ENCODE assay signal across 19 cellular contexts in genomic region chr12:89453121-89453520, GRCh38.
DNase-seq lines count a peak whose midpoint lies in the region; ATAC-seq, FAIRE-seq and TF ChIP-seq lines count a peak whose summit lies in the region.
"Had no signal": no experiment of that assay in that cellular context is flagged by ENCODE, and none has a peak within 500 bp of the region (broad histone marks: within the 10 kb centered on the region; RNA-seq: fewer than 3 reads in every experiment).

No MANE protein-coding gene starts in this region.

- H3K4me3 ChIP-seq in H1 (ENCODE audit: extremely low read depth in 1 of 4, insufficient read depth in 2 of 4, low read depth in 3 of 4, low read length in 4 of 4) (no peak overlapping the region), mesenchymal stem cell (ENCODE audit: insufficient read depth in 1 of 2, low read depth in 1 of 2, low read length in 2 of 2) (peak overlapping the region in 1 of 2 experiments; percentile 5), subcutaneous abdominal adipose tissue (ENCODE audit: low read depth in 1 of 5, low read length in 5 of 5) (peak overlapping the region in 2 of 5 donors; percentile 38 to 48)

- H3K36me3 Mint-ChIP-seq in activated naive CD8-positive, alpha-beta T cell treated with anti-CD3 and anti-CD28 coated beads, Interleukin-2, amount 50 U/mL, for 24 hours (ENCODE audit: low read depth): peaks cover 6% of the 10 kb centered on the region
- H3K36me3 Mint-ChIP-seq in activated CD8-positive, alpha-beta memory T cell treated with anti-CD3 and anti-CD28 coated beads, Interleukin-2, amount 10 ng/mL, durations not matched to agents 7 days and 5 days: peaks cover 38% of the 10 kb centered on the region

- H2AFZ ChIP-seq in H1 (ENCODE audit: low read length) (no peak overlapping the region), mesenchymal stem cell (ENCODE audit: low read depth, low read length) (no peak overlapping the region)

- H4K5ac ChIP-seq in H1 (ENCODE audit: insufficient read length, low read depth, low read length): no peak overlapping the region

- H3K4ac ChIP-seq in H1 (replicated peaks; ENCODE audit: insufficient read length, low read depth, low read length) (no peak overlapping the region), mesenchymal stem cell (ENCODE audit: low read depth in 1 of 2, low read length in 2 of 2) (no peak overlapping the region)

- no peak for TF ChIP-seq CTCF in H1 (IDR thresholded peaks at IDR 0.05; ENCODE audit: control extremely low read depth in 1 of 3, insufficient read depth in 1 of 3, low read depth in 1 of 3, low read length in 3 of 3)

- no peaks in the 10 kb centered on the region for H4K20me1 ChIP-seq in H1 (replicated peaks in 1 of 2; ENCODE audit: control insufficient read depth in 1 of 2, insufficient read depth in 2 of 2, low read length in 2 of 2)

- intact Hi-C loops in posterior vena cava (cut with DNase I): loop anchor here (5.0 to 10.0 kb wide), 2 partner anchors 98 to 101 kb away; partner anchors contain the start of gene DUSP6 (in 2 of the 2)

- H3K79me1 ChIP-seq in H1 (ENCODE audit: low read depth, low read length) (no peaks in the 10 kb centered on the region), mesenchymal stem cell (replicated peaks; ENCODE audit: low read length, poor library complexity, severe bottlenecking) (peaks cover 4% of the 10 kb centered on the region)

- no peaks in the 10 kb centered on the region for H3K27me3 ChIP-seq in H1 (replicated peaks in 1 of 4; ENCODE audit: control insufficient read depth in 3 of 4, extremely low read depth in 1 of 4, insufficient read depth in 3 of 4, low read length in 3 of 4)
- H3K27me3 ChIP-seq in mesenchymal stem cell (ENCODE audit: control insufficient read depth in 1 of 2, insufficient read depth in 1 of 2, low read length in 2 of 2): no peaks in the 10 kb centered on the region
- no peaks in the 10 kb centered on the region for H3K27me3 ChIP-seq in subcutaneous abdominal adipose tissue (ENCODE audit: control insufficient read depth in 5 of 5, insufficient read depth in 4 of 5, low read length in 5 of 5)
- H3K27me3 ChIP-seq: BE2C had no signal

- peaks cover 9% of the 10 kb centered on the region for H3K4me1 Mint-ChIP-seq in activated naive CD8-positive, alpha-beta T cell treated with anti-CD3 and anti-CD28 coated beads, Interleukin-2, amount 50 U/mL, for 24 hours
- H3K4me1 Mint-ChIP-seq in activated CD8-positive, alpha-beta memory T cell treated with anti-CD3 and anti-CD28 coated beads, Interleukin-2, amount 10 ng/mL, durations not matched to agents 7 days and 5 days: peaks cover 31% of the 10 kb centered on the region

- H3K56ac ChIP-seq in H1 (replicated peaks; ENCODE audit: insufficient read length, low read depth, low read length): no peak overlapping the region

- H3K36me3 ChIP-seq in H1 (ENCODE audit: control insufficient read depth in 2 of 4, insufficient read depth in 4 of 4, low read length in 3 of 4) (no peaks in the 10 kb centered on the region), mesenchymal stem cell (ENCODE audit: control insufficient read depth in 1 of 2, insufficient read depth in 2 of 2, low read depth in 1 of 2, low read length in 2 of 2) (peaks cover 0 to 4% of the 10 kb centered on the region in 2 experiments), subcutaneous abdominal adipose tissue (ENCODE audit: control insufficient read depth in 5 of 5, insufficient read depth in 5 of 5, low read length in 5 of 5) (no peaks in the 10 kb centered on the region)
- H3K36me3 ChIP-seq: BE2C had no signal

- H3K23me2 ChIP-seq in H1 (ENCODE audit: low read depth, low read length): no peaks in the 10 kb centered on the region

- no peak overlapping the region for H2BK20ac ChIP-seq in H1 (ENCODE audit: low read length)

- H3K4me1 ChIP-seq in H1 (replicated peaks in 1 of 4; ENCODE audit: control insufficient read depth in 3 of 4, insufficient read depth in 4 of 4, low read length in 3 of 4) (peaks cover 0 to 10% (median 6%) of the 10 kb centered on the region in 4 experiments; a peak in 3 of 7 replicates), mesenchymal stem cell (ENCODE audit: control insufficient read depth, insufficient read depth, low read depth, low read length) (peaks cover 7% of the 10 kb centered on the region), subcutaneous abdominal adipose tissue (ENCODE audit: control insufficient read depth in 5 of 5, insufficient read depth in 5 of 5, low read length in 5 of 5) (peaks cover 5 to 32% (median 30%) of the 10 kb centered on the region in 5 donors)

- H3K27me3 Mint-ChIP-seq in activated naive CD8-positive, alpha-beta T cell treated with anti-CD3 and anti-CD28 coated beads, Interleukin-2, amount 50 U/mL, for 24 hours: no peaks in the 10 kb centered on the region
- no peaks in the 10 kb centered on the region for H3K27me3 Mint-ChIP-seq in activated CD8-positive, alpha-beta memory T cell treated with anti-CD3 and anti-CD28 coated beads, Interleukin-2, amount 10 ng/mL, durations not matched to agents 7 days and 5 days
- H3K27me3 Mint-ChIP-seq: activated CD4-positive, alpha-beta memory T cell treated with anti-CD3 and anti-CD28 coated beads for 36 hours; natural killer cell treated with Interleukin-12 subunit alpha and Interleukin-12 subunit beta and Interleukin-15 and Interleukin-18, amount 100 ng/mL, for 72 hours; stimulated activated naive CD8-positive, alpha-beta T cell treated with anti-CD3 and anti-CD28 coated beads, Interleukin-15, Interleukin-2, amounts not matched to agents 100 ng/mL and 50 ng/mL, for 24 hours had no signal

- H3K9me3 ChIP-seq in H1 (ENCODE audit: insufficient read depth in 2 of 2, low read depth in 1 of 2, low read length in 1 of 2) (no peaks in the 10 kb centered on the region), mesenchymal stem cell (ENCODE audit: control insufficient read depth, low read length) (no peaks in the 10 kb centered on the region), subcutaneous abdominal adipose tissue (ENCODE audit: control insufficient read depth in 5 of 5, low read length in 5 of 5) (no peaks in the 10 kb centered on the region)
- H3K9me3 ChIP-seq: BE2C had no signal

- H3K14ac ChIP-seq in H1 (ENCODE audit: insufficient read length) (no peak overlapping the region), mesenchymal stem cell (ENCODE audit: low read length in 2 of 2) (no peak overlapping the region)

- H3K79me2 ChIP-seq in H1 (ENCODE audit: control insufficient read depth in 1 of 2, insufficient read depth in 2 of 2, low read length in 2 of 2): no peaks in the 10 kb centered on the region

- FAIRE-seq in H1 (lab: Jason Lieb, UNC): no peak

- no peak for ATAC-seq in activated naive CD8-positive, alpha-beta T cell treated with anti-CD3 and anti-CD28 coated beads, Interleukin-2, amount 50 U/mL, for 24 hours
- no peak for ATAC-seq in HG03175 (IDR thresholded peaks at IDR 0.05; ENCODE audit: unreplicated experiment)
- ATAC-seq in activated CD8-positive, alpha-beta memory T cell treated with anti-CD3 and anti-CD28 coated beads, Interleukin-2, amount 10 ng/mL, durations not matched to agents 7 days and 5 days: no peak
- ATAC-seq: activated naive CD4-positive, alpha-beta T cell treated with anti-CD3 and anti-CD28 coated beads, Interleukin-2, amount 50 U/mL, for 72 hours; natural killer cell treated with Interleukin-12 subunit alpha and Interleukin-12 subunit beta and Interleukin-15 and Interleukin-18, amount 100 ng/mL, for 72 hours had no signal

- H2BK15ac ChIP-seq in H1 (ENCODE audit: low read length) (no peak overlapping the region), mesenchymal stem cell (ENCODE audit: low read depth, poor library complexity, severe bottlenecking) (no peak overlapping the region)

- H3K18ac ChIP-seq in H1 (ENCODE audit: extremely low read depth, low read length) (no peak overlapping the region), mesenchymal stem cell (ENCODE audit: low read depth in 1 of 2, low read length in 2 of 2) (no peak overlapping the region)

- H4K8ac ChIP-seq in H1 (ENCODE audit: extremely low read depth, insufficient read depth, low read length) (no peak overlapping the region), mesenchymal stem cell (ENCODE audit: low read length) (no peak overlapping the region)

- H2AK5ac ChIP-seq in H1 (ENCODE audit: low read depth, low read length) (no peak overlapping the region), mesenchymal stem cell (ENCODE audit: low read length, severe bottlenecking) (no peak overlapping the region)

- CTCF ChIA-PET in HEK293T (lab: Yijun Ruan, JAX): no interaction called here
- CTCF ChIA-PET in H1 (lab: Charles Lee; ENCODE audit: partially characterized antibody): interaction anchor here (0.6 kb wide), 3 partner anchors 18 to 431 kb away, joined by 3 read pairs; no protein-coding TSS in a partner anchor
- CTCF ChIA-PET in activated CD8-positive, alpha-beta memory T cell treated with anti-CD3 and anti-CD28 coated beads, Interleukin-2, amount 10 ng/mL, durations not matched to agents 7 days and 5 days (lab: Charles Lee): no interaction called here

- H4K91ac ChIP-seq in H1 (replicated peaks; ENCODE audit: insufficient read length, low read length): no peak overlapping the region
- no peak overlapping the region for H4K91ac ChIP-seq in mesenchymal stem cell (ENCODE audit: low read length)

- POLR2A ChIA-PET in HEK293T (lab: Yijun Ruan, JAX) (no interaction called here), H1 (lab: Charles Lee; ENCODE audit: partially characterized antibody) (interaction anchor here (4.5 kb wide), 1 partner anchor 101 kb away, joined by 41 read pairs; the partner anchor contains the start of gene DUSP6)

- no peaks in the 10 kb centered on the region for H3K9me3 Mint-ChIP-seq in activated naive CD8-positive, alpha-beta T cell treated with anti-CD3 and anti-CD28 coated beads, Interleukin-2, amount 50 U/mL, for 24 hours
- H3K9me3 Mint-ChIP-seq in activated CD8-positive, alpha-beta memory T cell treated with anti-CD3 and anti-CD28 coated beads, Interleukin-2, amount 10 ng/mL, durations not matched to agents 7 days and 5 days (ENCODE audit: low read depth): no peaks in the 10 kb centered on the region
- H3K9me3 Mint-ChIP-seq: activated CD4-positive, alpha-beta memory T cell treated with anti-CD3 and anti-CD28 coated beads for 36 hours; activated naive CD4-positive, alpha-beta T cell treated with anti-CD3 and anti-CD28 coated beads, Interleukin-2, amount 50 U/mL, for 72 hours; natural killer cell treated with Interleukin-12 subunit alpha and Interleukin-12 subunit beta and Interleukin-15 and Interleukin-18, amount 100 ng/mL, for 72 hours; stimulated activated naive CD8-positive, alpha-beta T cell treated with anti-CD3 and anti-CD28 coated beads, Interleukin-15, Interleukin-2, amounts not matched to agents 100 ng/mL and 50 ng/mL, for 24 hours; T-helper 1 cell treated with Interleukin-12 subunit alpha and Interleukin-12 subunit beta and Interleukin-4 antibody, amounts not matched to agents 30 μg/mL and 1 μg/mL, for 36 hours had no signal

- no peak for TF ChIP-seq POLR2A in H1 (IDR thresholded peaks at IDR 0.05; ENCODE audit: control extremely low read depth in 1 of 2, low read depth in 2 of 2, low read length in 2 of 2)

- no peak overlapping the region for H3K23ac ChIP-seq in H1 (ENCODE audit: insufficient read length)
- no peak overlapping the region for H3K23ac ChIP-seq in mesenchymal stem cell (ENCODE audit: low read length in 2 of 2)

- H2BK5ac ChIP-seq in H1 (ENCODE audit: low read depth, low read length): peak overlapping the region; percentile 14; the same call in 1 of the 2 replicates
- H2BK5ac ChIP-seq in mesenchymal stem cell (ENCODE audit: low read depth, low read length, poor library complexity, severe bottlenecking): no peak overlapping the region

- no peak overlapping the region for H3K4me3 Mint-ChIP-seq in activated naive CD8-positive, alpha-beta T cell treated with anti-CD3 and anti-CD28 coated beads, Interleukin-2, amount 50 U/mL, for 24 hours
- no peak overlapping the region for H3K4me3 Mint-ChIP-seq in activated CD8-positive, alpha-beta memory T cell treated with anti-CD3 and anti-CD28 coated beads, Interleukin-2, amount 10 ng/mL, durations not matched to agents 7 days and 5 days
- H3K4me3 Mint-ChIP-seq: activated CD4-positive, alpha-beta memory T cell treated with anti-CD3 and anti-CD28 coated beads for 36 hours; natural killer cell treated with Interleukin-12 subunit alpha and Interleukin-12 subunit beta and Interleukin-15 and Interleukin-18, amount 100 ng/mL, for 72 hours; stimulated activated naive CD8-positive, alpha-beta T cell treated with anti-CD3 and anti-CD28 coated beads, Interleukin-15, Interleukin-2, amounts not matched to agents 100 ng/mL and 50 ng/mL, for 24 hours; T-helper 1 cell treated with Interleukin-12 subunit alpha and Interleukin-12 subunit beta and Interleukin-4 antibody, amounts not matched to agents 30 μg/mL and 1 μg/mL, for 36 hours had no signal

- no peak for TF ChIP-seq RAD21 in H1 (IDR thresholded peaks at IDR 0.05 in 1 of 2, conservative IDR thresholded peaks at IDR 0.05 in 1 of 2; ENCODE audit: low read depth in 2 of 2, low read length in 2 of 2)

- H2BK120ac ChIP-seq in H1 (replicated peaks; ENCODE audit: low read depth, low read length): no peak overlapping the region
- H2BK120ac ChIP-seq in mesenchymal stem cell (ENCODE audit: low read depth, low read length): no peak overlapping the region

- no peak for TF ChIP-seq EP300 in H1 (IDR thresholded peaks at IDR 0.05; ENCODE audit: borderline replicate concordance in 1 of 2, low read depth in 2 of 2, low read length in 2 of 2)

- WGBS in H1 (ENCODE audit: extremely low coverage in 1 of 2, insufficient coverage in 1 of 2, insufficient read length in 1 of 2, insufficient replicate concordance in 2 of 2, low coverage in 1 of 2, low lambda C conversion rate in 2 of 2, missing lambda C conversion rate in 1 of 2), 2 experiments: 85% methylated on average over 4 of the region's 4 CpGs; no CpG with 5 or more reads in 1 of the 2 experiments
- 0% methylated on average over 1 of the region's 4 CpGs for WGBS in mesenchymal stem cell

- no peak overlapping the region for H3K27ac ChIP-seq in H1 (ENCODE audit: low read depth, low read length)
- peak overlapping the region; percentile 28 for H3K27ac ChIP-seq in mesenchymal stem cell (ENCODE audit: low read length, poor library complexity, severe bottlenecking)
- peak overlapping the region; percentile 80 for H3K27ac ChIP-seq in subcutaneous abdominal adipose tissue (ENCODE audit: low read depth, low read length)

- DNase-seq in HEK293T (ENCODE audit: extremely low spot score) (peak; percentile 20), H1 (ENCODE audit: low read depth in 1 of 2, low spot score in 2 of 2) (no peak), mesenchymal stem cell (no peak), posterior vena cava (ENCODE audit: low spot score) (no peak)
- no peak for DNase-seq in activated naive CD8-positive, alpha-beta T cell treated with anti-CD3 and anti-CD28 coated beads, Interleukin-2, amount 50 U/mL, for 24 hours
- no peak for DNase-seq in activated CD8-positive, alpha-beta memory T cell treated with anti-CD3 and anti-CD28 coated beads, Interleukin-2, amount 10 ng/mL, durations not matched to agents 7 days and 5 days
- DNase-seq: activated CD4-positive, alpha-beta memory T cell treated with anti-CD3 and anti-CD28 coated beads for 36 hours; BE2C; effector CD4-positive, alpha-beta T cell; GDM1; KG1; NCI-H2029; stimulated activated CD4-positive, alpha-beta T cell treated with anti-CD3 and anti-CD28 coated beads, Interleukin-2, amount 100 ng/mL, for 48 hours had no signal

- no peak overlapping the region for H3K9ac ChIP-seq in H1 (replicated peaks in 1 of 4; ENCODE audit: extremely low read depth in 1 of 4, low read depth in 3 of 4, low read length in 3 of 4)
- H3K9ac ChIP-seq in mesenchymal stem cell (ENCODE audit: low read length): peak overlapping the region; percentile 86
- peak overlapping the region in 2 of 5 donors; percentile 74 for H3K9ac ChIP-seq in subcutaneous abdominal adipose tissue (ENCODE audit: low read length in 5 of 5)

- no peak overlapping the region for H3K4me2 ChIP-seq in H1 (ENCODE audit: insufficient read depth in 1 of 2, low read depth in 2 of 2, low read length in 2 of 2)
- no peak overlapping the region for H3K4me2 ChIP-seq in mesenchymal stem cell (ENCODE audit: low read length, poor library complexity, severe bottlenecking)

- H3K27ac Mint-ChIP-seq in activated naive CD8-positive, alpha-beta T cell treated with anti-CD3 and anti-CD28 coated beads, Interleukin-2, amount 50 U/mL, for 24 hours: no peak overlapping the region
- no peak overlapping the region for H3K27ac Mint-ChIP-seq in activated CD8-positive, alpha-beta memory T cell treated with anti-CD3 and anti-CD28 coated beads, Interleukin-2, amount 10 ng/mL, durations not matched to agents 7 days and 5 days
- H3K27ac Mint-ChIP-seq: activated CD4-positive, alpha-beta memory T cell treated with anti-CD3 and anti-CD28 coated beads for 36 hours; natural killer cell treated with Interleukin-12 subunit alpha and Interleukin-12 subunit beta and Interleukin-15 and Interleukin-18, amount 100 ng/mL, for 72 hours; stimulated activated naive CD8-positive, alpha-beta T cell treated with anti-CD3 and anti-CD28 coated beads, Interleukin-15, Interleukin-2, amounts not matched to agents 100 ng/mL and 50 ng/mL, for 24 hours; T-helper 1 cell treated with Interleukin-12 subunit alpha and Interleukin-12 subunit beta and Interleukin-4 antibody, amounts not matched to agents 30 μg/mL and 1 μg/mL, for 36 hours had no signal

- H2BK12ac ChIP-seq in H1 (ENCODE audit: low read depth, low read length): no peak overlapping the region
- no peak overlapping the region for H2BK12ac ChIP-seq in mesenchymal stem cell (ENCODE audit: low read length in 2 of 2)
